Comparison of ENCODE assay signal across 9 cellular contexts in the genomic region with DNA sequence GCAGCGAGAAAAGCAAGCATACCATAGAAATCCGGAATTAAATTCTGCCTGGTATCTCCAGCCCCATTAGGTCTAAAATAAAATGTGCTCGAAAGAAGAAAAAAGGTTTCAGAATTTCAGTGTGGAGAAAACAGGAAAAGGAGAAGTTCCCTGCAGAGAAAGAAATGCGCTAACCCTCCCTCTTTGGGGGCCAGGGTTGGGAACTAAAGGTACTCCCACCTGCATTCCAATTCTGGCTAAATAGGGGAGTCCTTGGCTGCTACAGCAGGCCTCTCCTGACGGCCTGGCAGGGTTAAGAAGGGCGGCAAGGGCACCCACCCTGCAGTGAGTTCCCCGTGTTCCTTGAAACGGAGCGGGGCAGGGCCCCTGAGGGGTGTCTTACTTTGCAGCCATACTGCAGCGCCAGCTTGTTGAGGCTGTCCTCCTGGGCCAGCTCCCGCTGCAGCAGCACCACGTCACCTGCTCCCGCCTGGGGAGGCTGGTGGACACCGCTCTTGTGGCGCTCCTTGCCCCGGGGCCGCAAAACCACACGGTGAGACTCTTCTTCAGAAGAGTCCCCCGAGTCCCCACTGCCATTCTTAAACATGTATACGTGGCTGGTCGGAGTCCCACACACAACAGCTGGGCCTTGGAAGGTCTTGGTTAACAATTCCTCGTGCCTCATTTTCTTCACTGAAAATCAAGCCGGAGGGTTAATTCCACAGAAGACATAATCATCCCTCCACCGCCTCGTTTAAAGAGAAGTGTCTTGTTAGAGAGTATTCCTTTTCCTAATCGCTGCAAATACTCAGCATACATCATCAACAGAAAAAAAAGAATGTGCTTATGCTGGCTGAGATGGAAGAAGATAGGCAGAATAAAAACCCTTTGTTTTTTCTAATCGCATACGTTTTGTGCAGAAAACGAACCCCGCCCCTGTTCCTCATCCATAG. TPM values are rescaled to one million over a fixed set of nuclear protein-coding genes. Genes with fewer than 3 reads are reported as not detected.
DNase-seq lines count a peak whose midpoint lies in the region; ATAC-seq and TF ChIP-seq lines count a peak whose summit lies in the region.
"Had no signal": no experiment of that assay in that cellular context is flagged by ENCODE, and none has a peak within 500 bp of the region (broad histone marks: within the 10 kb centered on the region; RNA-seq: fewer than 3 reads in every experiment).

No MANE protein-coding gene starts in this region.

- H3K4me1 ChIP-seq in trophoblast cell (ENCODE audit: control insufficient read depth in 1 of 2, insufficient read depth in 2 of 2, low read length in 2 of 2) = peaks cover 4 to 8% of the 10 kb centered on the region in 2 experiments

- H4K12ac ChIP-seq in trophoblast cell (ENCODE audit: low read depth, low read length) = no peak overlapping the region

- no peak overlapping the region for H3K23ac ChIP-seq in trophoblast cell (ENCODE audit: low read length)

- peaks cover 8% of the 10 kb centered on the region for H3K79me1 ChIP-seq in trophoblast cell (ENCODE audit: low read length)

- H3K4me3 ChIP-seq in fibroblast of villous mesenchyme (ENCODE audit: low read depth, low read length) (peak overlapping the region; percentile 80), trophoblast cell (ENCODE audit: low read depth, low read length) (no peak overlapping the region)

- WGBS in trophoblast cell (ENCODE audit: extremely low coverage, insufficient coverage, insufficient read length) = no CpG with 5 or more reads among the region's 30 CpGs

- DNase-seq in COLO829 (ENCODE audit: low spot score) = peak; percentile 39
- DNase-seq in T-helper 17 cell = no peak
- DNase-seq in fibroblast of villous mesenchyme (ENCODE audit: low read depth) = no peak
- peak; percentile 70 to 92 for DNase-seq in trophoblast cell
- DNase-seq in NCI-H446 treated with DMSO at 0.1 percent for 48 hours (lab: John Stamatoyannopoulos, UW) = no peak
- no peak for DNase-seq in stimulated activated CD4-positive, alpha-beta T cell treated with anti-CD3 and anti-CD28 coated beads, Interleukin-4, amount 100 ng/mL, for 1 hour
- DNase-seq in SK-N-DZ (ENCODE audit: low spot score) = no peak

- peaks cover 10% of the 10 kb centered on the region for H3K4me1 Mint-ChIP-seq in T-helper 17 cell

- no peak overlapping the region for H2BK12ac ChIP-seq in trophoblast cell (ENCODE audit: low read length)

- H3K18ac ChIP-seq in trophoblast cell (ENCODE audit: low read length) = peak overlapping the region; percentile 35

- no peak overlapping the region for H3K27ac ChIP-seq in trophoblast cell (ENCODE audit: low read depth, low read length)
- H3K27ac ChIP-seq: HL-60 had no signal

- no peak overlapping the region for H2BK120ac ChIP-seq in trophoblast cell (ENCODE audit: insufficient read depth, low read length, poor library complexity)

- H3K14ac ChIP-seq in trophoblast cell (ENCODE audit: low read length) = peak overlapping the region; percentile 11

- H2AFZ ChIP-seq in trophoblast cell (ENCODE audit: insufficient read depth, low read length, poor library complexity) = no peak overlapping the region

- H3K9me3 ChIP-seq in T-helper 17 cell (ENCODE audit: control insufficient read depth, low read length, poor library complexity, severe bottlenecking) (no peaks in the 10 kb centered on the region), trophoblast cell (ENCODE audit: insufficient read depth, low read depth, low read length) (peaks cover 2% of the 10 kb centered on the region)

- H3K9ac ChIP-seq in trophoblast cell (ENCODE audit: low read length) = no peak overlapping the region

- H3K36me3 Mint-ChIP-seq in T-helper 17 cell (ENCODE audit: low read depth) = no peaks in the 10 kb centered on the region

- peaks cover 4% of the 10 kb centered on the region for H3K79me2 ChIP-seq in trophoblast cell (ENCODE audit: control insufficient read depth, insufficient read depth, low read length, poor library complexity)

- H3K27ac Mint-ChIP-seq in T-helper 17 cell = no peak overlapping the region

- no peaks in the 10 kb centered on the region for H3K27me3 Mint-ChIP-seq in T-helper 17 cell

- H4K8ac ChIP-seq in trophoblast cell (ENCODE audit: low read depth, low read length) = no peak overlapping the region

- H4K91ac ChIP-seq in trophoblast cell (ENCODE audit: low read depth, low read length) = no peak overlapping the region

- no peak overlapping the region for H2BK5ac ChIP-seq in trophoblast cell (ENCODE audit: low read depth, low read length, poor library complexity)

- H3K27me3 ChIP-seq in trophoblast cell (ENCODE audit: insufficient read depth, low read length) = no peaks in the 10 kb centered on the region

- peak overlapping the region; percentile 77 for H3K4me3 Mint-ChIP-seq in T-helper 17 cell

- no peak overlapping the region for H3K4ac ChIP-seq in trophoblast cell (ENCODE audit: low read depth, low read length)

- no peak overlapping the region for H2AK5ac ChIP-seq in trophoblast cell (ENCODE audit: low read length)

- ATAC-seq in T-helper 17 cell (no peak), HG03442 (IDR thresholded peaks at IDR 0.05; ENCODE audit: unreplicated experiment) (no peak)

- TF ChIP-seq CTCF in fibroblast of villous mesenchyme (IDR thresholded peaks at IDR 0.05; ENCODE audit: insufficient read depth, low read depth, low read length) = no peak

- peak overlapping the region; percentile 92 for H3K4me2 ChIP-seq in trophoblast cell (ENCODE audit: low read length)

- peaks cover 8 to 9% of the 10 kb centered on the region in 2 experiments for H3K36me3 ChIP-seq in trophoblast cell (ENCODE audit: control insufficient read depth in 1 of 2, insufficient read depth in 2 of 2, low read length in 2 of 2)

RNA-seq across cellular contexts. Expression of a gene that starts 1.6 kb away (rescaled TPM):
- total RNA-seq in T-helper 17 cell (1 to 10 TPM; 6.8 to 9.2 TPM), fibroblast of villous mesenchyme (7.7 and 7.8 TPM in 2 replicates)
- 3.6 and 4.1 TPM in 2 replicates for polyA plus RNA-seq in trophoblast cell (2013)
- 18.9 and 28.8 TPM in 2 replicates for polyA plus RNA-seq in SK-N-DZ (2014; cell fraction: cytosol; rRNA removed)
- polyA plus RNA-seq in SK-N-DZ (2014; cell fraction: nucleus; rRNA removed) = 51.3 and 59.9 TPM in 2 replicates

Comparison
In these comparisons a context has a peak if more than half of its experiments do, and no peak if none do; other contexts are left out.
1. DNase-seq: peak in COLO829 (single experiment) and trophoblast cell (2 of 2); none in T-helper 17 cell (0 of 3), fibroblast of villous mesenchyme (single experiment), NCI-H446 treated with DMSO at 0.1 percent for 48 hours (single experiment), stimulated activated CD4-positive, alpha-beta T cell treated with anti-CD3 and anti-CD28 coated beads, Interleukin-4, amount 100 ng/mL, for 1 hour (single experiment) and SK-N-DZ (single experiment).